Comparison of ENCODE assay signal across 1 cellular context in genomic region chr1:15703562-15703961, GRCh38.
TF ChIP-seq lines count a peak whose summit lies in the region.

No MANE protein-coding gene starts in this region.

TF ChIP-seq in H1, 55 proteins besides CTCF, POLR2A, EP300 and RAD21 (continued from another document):
- no peak for TF ChIP-seq ATF3 (IDR thresholded peaks at IDR 0.05; ENCODE audit: insufficient read depth, low read depth, low read length)
- TF ChIP-seq CHD1 (IDR thresholded peaks at IDR 0.05; ENCODE audit: low read depth, low read length), result no peak
- TF ChIP-seq BACH1 (IDR thresholded peaks at IDR 0.05; ENCODE audit: low read length), result no peak
- no peak for TF ChIP-seq CTBP2 (IDR thresholded peaks at IDR 0.05; ENCODE audit: borderline replicate concordance, insufficient read depth, insufficient read length, low read length)
- TF ChIP-seq SIN3A (conservative IDR thresholded peaks at IDR 0.05 in 1 of 2, IDR thresholded peaks at IDR 0.05 in 1 of 2; ENCODE audit: low read depth in 1 of 2, low read length in 2 of 2), result no peak
- TF ChIP-seq SIRT6 (IDR thresholded peaks at IDR 0.05; ENCODE audit: low read length), result no peak
- no peak for TF ChIP-seq E2F6 (IDR thresholded peaks at IDR 0.05)
- TF ChIP-seq BRCA1 (IDR thresholded peaks at IDR 0.05; ENCODE audit: low read depth, low read length), result no peak
- no peak for TF ChIP-seq NANOG (IDR thresholded peaks at IDR 0.05; ENCODE audit: insufficient read depth, low read depth, low read length, poor library complexity, severe bottlenecking)
- no peak for TF ChIP-seq PHF8 (conservative IDR thresholded peaks at IDR 0.05; ENCODE audit: low read depth, low read length)
TF ChIP-seq in H1: peak in this region for 0.
